In genomic region chr19:50607388-50607787, GRCh38 we compare ENCODE assay signal across 24 cellular contexts. TPM values are rescaled to one million over a fixed set of nuclear protein-coding genes. Genes with fewer than 3 reads are reported as not detected.
A peak's percentile ranks its signal among the peaks of the same experiment; 100 is the strongest.
DNase-seq lines count a peak whose midpoint lies in the region; ATAC-seq and TF ChIP-seq lines count a peak whose summit lies in the region.
"Had no signal": no experiment of that assay in that cellular context is flagged by ENCODE, and none has a peak within 500 bp of the region (broad histone marks: within the 10 kb centered on the region; RNA-seq: fewer than 3 reads in every experiment).

No MANE protein-coding gene starts in this region.

- H3K9me3 ChIP-seq in SK-N-SH (no peaks in the 10 kb centered on the region), T-helper 17 cell (ENCODE audit: control insufficient read depth, low read length, poor library complexity, severe bottlenecking) (no peaks in the 10 kb centered on the region), iPS-15b (ENCODE audit: control insufficient read depth, insufficient read depth, low read length) (no peaks in the 10 kb centered on the region), smooth muscle cell (replicated peaks; ENCODE audit: low read depth) (no peaks in the 10 kb centered on the region)
- H3K9me3 ChIP-seq: Peyer's patch, prostate gland, tibial artery had no signal

- ATAC-seq in SK-N-SH treated with all-trans-retinoic acid at 6 μM for 48 hours (no peak), T-helper 17 cell (no peak), Right ventricle myocardium inferior (no peak), HG02852 (IDR thresholded peaks at IDR 0.05; ENCODE audit: unreplicated experiment) (no peak)
- ATAC-seq: left lobe of liver had no signal

- intact Hi-C loops in Right ventricle myocardium inferior (cut with DNase I): no loop called here

- H3F3A ChIP-seq in SK-N-SH (replicated peaks; ENCODE audit: insufficient read depth): peaks cover 4% of the 10 kb centered on the region
- H3F3A ChIP-seq in smooth muscle cell (ENCODE audit: low read depth): no peaks in the 10 kb centered on the region

- H3K9me2 ChIP-seq in SK-N-SH: no peaks in the 10 kb centered on the region

- no peak overlapping the region for H2AFZ ChIP-seq in SK-N-SH (ENCODE audit: low read depth)
- H2AFZ ChIP-seq in smooth muscle cell (ENCODE audit: low read depth): no peak overlapping the region

- DNase-seq in SK-N-SH: no peak
- DNase-seq in T-helper 17 cell: no peak
- no peak for DNase-seq in smooth muscle cell (lab: John Stamatoyannopoulos, UW; ENCODE audit: unreplicated experiment)
- no peak for DNase-seq in Right ventricle myocardium inferior (ENCODE audit: missing footprints)
- DNase-seq in NOMO-1 (lab: John Stamatoyannopoulos, UW; ENCODE audit: unreplicated experiment in 2 of 2): no peak
- DNase-seq: NCI-H2081 treated with DMSO at 0.1 percent for 48 hours had no signal

- H3K9ac ChIP-seq in SK-N-SH (no peak overlapping the region), iPS-15b (ENCODE audit: low read depth, low read length) (no peak overlapping the region), smooth muscle cell (ENCODE audit: low read depth) (no peak overlapping the region)

- H3K4me1 Mint-ChIP-seq in T-helper 17 cell: peaks cover 4% of the 10 kb centered on the region

- peaks cover 0 to 8% of the 10 kb centered on the region in 2 experiments; a peak in 1 of 4 replicates for H3K4me1 ChIP-seq in SK-N-SH (ENCODE audit: control insufficient read depth in 1 of 2, insufficient read depth in 2 of 2, low read depth in 1 of 2, low read length in 1 of 2)
- no peaks in the 10 kb centered on the region for H3K4me1 ChIP-seq in iPS-15b (ENCODE audit: control insufficient read depth, insufficient read depth, low read length)
- no peaks in the 10 kb centered on the region for H3K4me1 ChIP-seq in smooth muscle cell (ENCODE audit: low read depth)
- H3K4me1 ChIP-seq: Peyer's patch, prostate gland, SJSA1 had no signal

- H3K36me3 Mint-ChIP-seq in T-helper 17 cell (ENCODE audit: low read depth): peaks cover 6% of the 10 kb centered on the region

- peaks cover 11% of the 10 kb centered on the region; the same call in 1 of the 2 replicates for H3K27me3 ChIP-seq in SK-N-SH (ENCODE audit: insufficient read depth)
- H3K27me3 ChIP-seq in iPS-15b (ENCODE audit: control insufficient read depth, insufficient read depth, low read length): peaks cover 23% of the 10 kb centered on the region
- peaks cover 11% of the 10 kb centered on the region for H3K27me3 ChIP-seq in smooth muscle cell (ENCODE audit: low read depth)
- H3K27me3 ChIP-seq: Peyer's patch, SJSA1 had no signal

- TF ChIP-seq EP300 in SK-N-SH (IDR thresholded peaks at IDR 0.05; ENCODE audit: borderline replicate concordance in 1 of 2, low read depth in 1 of 2, low read length in 1 of 2): no peak

- H3K27ac Mint-ChIP-seq in T-helper 17 cell: no peak overlapping the region
- H3K27ac Mint-ChIP-seq: dendritic cell treated with granulocyte-macrophage colony-stimulating factor and Interleukin-4, amounts not matched to agents 40 ng/mL and 50 ng/mL, for 4 days; nephron progenitor cell; T-helper 2 cell treated with Interferon-gamma antibody and Interleukin-4, amounts not matched to agents 5 μg/mL and 100 μg/mL, for 36 hours had no signal

- POLR2A ChIA-PET in SK-N-SH (lab: Yijun Ruan, JAX): no interaction called here

- WGBS in SK-N-SH (ENCODE audit: low lambda C conversion rate): 56% methylated on average over 20 of the region's 20 CpGs
- 82% methylated on average over 20 of the region's 20 CpGs for WGBS in smooth muscle cell (ENCODE audit: low lambda C conversion rate)

- TF ChIP-seq RAD21 in SK-N-SH (IDR thresholded peaks at IDR 0.05; ENCODE audit: low read length): no peak

- H3K4me2 ChIP-seq in SK-N-SH (0 out of 2 replicates have a peak overlapping the region, but pooled peaks have one; percentile 53), smooth muscle cell (peak overlapping the region; percentile 22)

- H3K27ac ChIP-seq in SK-N-SH (ENCODE audit: low read depth in 2 of 2, low read length in 1 of 2) (no peak overlapping the region), smooth muscle cell (ENCODE audit: low read depth) (no peak overlapping the region)
- H3K27ac ChIP-seq: 22Rv1, HL-60, Peyer's patch, prostate gland, SJSA1, tibial artery, VCaP had no signal

- H3K36me3 ChIP-seq in SK-N-SH (replicated peaks in 1 of 2; ENCODE audit: control insufficient read depth in 1 of 2, insufficient read depth in 2 of 2, low read length in 1 of 2) (no peaks in the 10 kb centered on the region), iPS-15b (ENCODE audit: control insufficient read depth, insufficient read depth, low read length) (no peaks in the 10 kb centered on the region), smooth muscle cell (ENCODE audit: low read depth) (no peaks in the 10 kb centered on the region)
- H3K36me3 ChIP-seq: Peyer's patch, prostate gland, SJSA1, tibial artery had no signal

- CTCF ChIA-PET in SK-N-SH (lab: Yijun Ruan, JAX): interaction anchor here (0.6 to 3.2 kb wide), 22 partner anchors 18 to 241 kb away, joined by 3 to 16 read pairs (median 5); no protein-coding TSS in a partner anchor

- no peaks in the 10 kb centered on the region for H3K79me2 ChIP-seq in SK-N-SH (ENCODE audit: insufficient read depth)
- no peaks in the 10 kb centered on the region for H3K79me2 ChIP-seq in smooth muscle cell (ENCODE audit: low read depth)

- peaks cover 34% of the 10 kb centered on the region for H3K27me3 Mint-ChIP-seq in T-helper 17 cell

- H3K4me3 ChIP-seq in SK-N-SH (ENCODE audit: low read depth in 2 of 2, low read length in 1 of 2) (peak overlapping the region in 1 of 2 experiments; percentile 26; a peak in 1 of 4 replicates), iPS-15b (ENCODE audit: low read depth, low read length) (peak overlapping the region; percentile 45), smooth muscle cell (no peak overlapping the region)
- H3K4me3 ChIP-seq: GM12878, Peyer's patch, prostate gland, SJSA1, tibial artery had no signal

- H3K4me3 Mint-ChIP-seq in T-helper 17 cell: peak overlapping the region; percentile 49
- H3K4me3 Mint-ChIP-seq: dendritic cell treated with granulocyte-macrophage colony-stimulating factor and Interleukin-4, amounts not matched to agents 40 ng/mL and 50 ng/mL, for 4 days had no signal

- no peaks in the 10 kb centered on the region for H4K20me1 ChIP-seq in SK-N-SH (ENCODE audit: insufficient read depth)
- H4K20me1 ChIP-seq in smooth muscle cell (ENCODE audit: low read depth): no peaks in the 10 kb centered on the region

- TF ChIP-seq CTCF in SK-N-SH (IDR thresholded peaks at IDR 0.05) (no peak), smooth muscle cell (IDR thresholded peaks at IDR 0.05; ENCODE audit: borderline replicate concordance, insufficient read depth, poor library complexity, severe bottlenecking) (no peak)

TF ChIP-seq in SK-N-SH, 30 proteins besides CTCF, POLR2A, EP300 and RAD21 (continues in another document):
- TF ChIP-seq MEF2A (IDR thresholded peaks at IDR 0.05; ENCODE audit: borderline replicate concordance, low read depth) (no peak), TAF1 (IDR thresholded peaks at IDR 0.05; ENCODE audit: borderline replicate concordance, low read depth, low read length) (no peak), CHD2 (IDR thresholded peaks at IDR 0.05; ENCODE audit: low read length, partially characterized antibody) (no peak), POLR2AphosphoS5 (IDR thresholded peaks at IDR 0.05; ENCODE audit: low read depth, low read length) (no peak), RCOR1 (IDR thresholded peaks at IDR 0.05; ENCODE audit: low read length) (no peak)

TF ChIP-seq in SK-N-SH treated with all-trans-retinoic acid at 6 μM for 48 hours, 23 proteins besides CTCF, POLR2A, EP300 and RAD21 (continues in another document):
- TF ChIP-seq GLIS3 (CRISPR knock-in tag; IDR thresholded peaks at IDR 0.05) (no peak), ZC3H10 (CRISPR knock-in tag; IDR thresholded peaks at IDR 0.05) (no peak), BACH2 (CRISPR knock-in tag; IDR thresholded peaks at IDR 0.05; ENCODE audit: borderline replicate concordance) (no peak), ZNF8 (CRISPR knock-in tag; IDR thresholded peaks at IDR 0.05) (no peak), ISL1 (CRISPR knock-in tag; IDR thresholded peaks at IDR 0.05) (no peak), ARNTL (CRISPR knock-in tag; IDR thresholded peaks at IDR 0.05; ENCODE audit: borderline replicate concordance, low read depth) (no peak), ZFP30 (CRISPR knock-in tag; IDR thresholded peaks at IDR 0.05) (no peak), ZNF565 (CRISPR knock-in tag; conservative IDR thresholded peaks at IDR 0.05; ENCODE audit: low read depth) (no peak), POU6F1 (CRISPR knock-in tag; IDR thresholded peaks at IDR 0.05; ENCODE audit: borderline replicate concordance, low read depth) (no peak)

RNA-seq across cellular contexts. Expression of gene SYT3, which starts 32.3 kb away (rescaled TPM):
- polyA plus RNA-seq in SK-N-SH (2012; rRNA removed) (0.52 and 0.94 TPM in 2 replicates), smooth muscle cell (0.54 and 1.8 TPM in 2 replicates)
- polyA plus RNA-seq in SK-N-SH (2012; cell fraction: cytosol; rRNA removed): 0.39 and 0.76 TPM in 2 replicates
- polyA plus RNA-seq in SK-N-SH (2012; cell fraction: nucleus; rRNA removed): 1.4 and 1.7 TPM in 2 replicates
- total RNA-seq in T-helper 17 cell (not detected), smooth muscle cell (0.13 and 0.63 TPM in 2 replicates), Right ventricle myocardium inferior (0.27 TPM)
- total RNA-seq: fibroblast of lung, GM12878, left lobe of liver, M059J, SJSA1 had no signal
- polyA plus RNA-seq: fibroblast of lung, IgD-negative memory B cell had no signal

RNA-seq across cellular contexts. Expression of gene LRRC4B, which starts 39.2 kb away (rescaled TPM):
- polyA plus RNA-seq in SK-N-SH (2012; rRNA removed) (5.4 and 6.9 TPM in 2 replicates), smooth muscle cell (1.7 and 2.2 TPM in 2 replicates)
- 2.5 and 6.5 TPM in 2 replicates for polyA plus RNA-seq in SK-N-SH (2012; cell fraction: cytosol; rRNA removed)
- polyA plus RNA-seq in SK-N-SH (2012; cell fraction: nucleus; rRNA removed): 5.2 and 6.2 TPM in 2 replicates
- total RNA-seq in T-helper 17 cell (not detected), smooth muscle cell (8.6 and 10.1 TPM in 2 replicates), Right ventricle myocardium inferior (0.92 TPM)
- total RNA-seq: GM12878, M059J, SJSA1 had no signal
- polyA plus RNA-seq: IgD-negative memory B cell had no signal

RNA-seq across cellular contexts. Expression of gene C19orf81, which starts 41.9 kb away (rescaled TPM):
- polyA plus RNA-seq in SK-N-SH (2012; rRNA removed) (3.4 and 5.7 TPM in 2 replicates), smooth muscle cell (12.8 and 13.5 TPM in 2 replicates)
- polyA plus RNA-seq in SK-N-SH (2012; cell fraction: cytosol; rRNA removed): 2.5 and 3.1 TPM in 2 replicates
- 5.3 and 15.2 TPM in 2 replicates for polyA plus RNA-seq in SK-N-SH (2012; cell fraction: nucleus; rRNA removed)
- total RNA-seq in T-helper 17 cell (not detected), smooth muscle cell (1.6 and 1.7 TPM in 2 replicates), Right ventricle myocardium inferior (2.5 TPM)
- total RNA-seq: fibroblast of lung, left lobe of liver, Peyer's patch, SJSA1 had no signal
- polyA plus RNA-seq: fibroblast of lung, GM12878 had no signal
